ENCODE assay signal across 8 cellular contexts in the genomic region with DNA sequence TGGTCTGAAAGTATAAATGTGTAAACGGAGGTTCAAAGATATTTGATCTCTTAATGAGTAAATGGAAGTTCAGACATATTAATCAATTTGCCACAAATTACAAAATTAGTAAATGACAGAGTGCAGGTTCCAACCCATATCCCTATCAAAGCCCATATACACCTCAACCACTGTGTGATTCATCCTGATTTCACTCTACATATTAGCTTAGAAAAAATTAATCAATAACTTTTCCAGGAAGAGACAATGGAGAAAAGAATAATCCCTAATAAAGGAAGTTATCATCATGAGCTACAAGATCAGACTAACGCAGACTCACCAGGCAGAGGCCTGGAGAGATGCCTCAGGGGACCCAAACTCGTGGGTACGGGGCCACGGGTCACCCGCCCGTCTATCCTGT.
DNase-seq lines count a peak whose midpoint lies in the region; FAIRE-seq and TF ChIP-seq lines count a peak whose summit lies in the region.
"Not testable (repeated sequence)": the region's sequence is repeated elsewhere in the genome, so short reads cannot be mapped to it uniquely, and the experiment has no call there.

No MANE protein-coding gene starts in this region.

- H4K20me1 ChIP-seq in astrocyte (ENCODE audit: insufficient read depth, low read length); keratinocyte (ENCODE audit: control insufficient read depth, extremely low read depth, insufficient read depth, low read length): not testable (repeated sequence)

- H3K4ac ChIP-seq in neuronal stem cell (ENCODE audit: low read length): not testable (repeated sequence)

- dilution Hi-C loops in keratinocyte (cut with MboI; ENCODE audit: extremely low pct_ligation_motif_present, low sequenced_read_pairs): not testable (repeated sequence)

- H4K8ac ChIP-seq in neuronal stem cell (ENCODE audit: low read depth, low read length): not testable (repeated sequence)

- H2BK120ac ChIP-seq in neuronal stem cell (ENCODE audit: low read depth, low read length): not testable (repeated sequence)

- H3K14ac ChIP-seq in neuronal stem cell (ENCODE audit: low read length): not testable (repeated sequence)

- not testable (repeated sequence) for DNase-seq in AG10803 (ENCODE audit: low read depth); astrocyte (ENCODE audit: low read depth); keratinocyte (ENCODE audit: low read depth, low spot score); neuronal stem cell (ENCODE audit: low spot score)
- peak; percentile 18 for DNase-seq in epithelial cell of proximal tubule (ENCODE audit: low read depth)

- H3K4me3 ChIP-seq in AG10803 (ENCODE audit: low read length) (peak overlapping the region; percentile 82), HUES48 (ENCODE audit: low read depth, low read length) (peak overlapping the region; percentile 83), WI38 (ENCODE audit: low read depth, low read length) (peak overlapping the region; percentile 64), astrocyte (ENCODE audit: insufficient read depth, low read depth, low read length) (peak overlapping the region; percentile 89), epithelial cell of proximal tubule (ENCODE audit: low read depth, low read length) (peak overlapping the region; percentile 69), keratinocyte (ENCODE audit: control insufficient read depth in 2 of 3, extremely low read depth in 1 of 3, insufficient read depth in 2 of 3, low read depth in 1 of 3, low read length in 3 of 3) (peak overlapping the region in 2 of 3 experiments; percentile 61 to 76), neuronal stem cell (ENCODE audit: low read length in 2 of 2) (peak overlapping the region in 1 of 2 donors; percentile 87), stomach smooth muscle (ENCODE audit: low read length in 2 of 2) (peak overlapping the region; percentile 77 to 81)

- H2BK15ac ChIP-seq in neuronal stem cell (ENCODE audit: low read length): not testable (repeated sequence)

- not testable (repeated sequence) for H3K27me3 ChIP-seq in HUES48 (ENCODE audit: control insufficient read depth, insufficient read depth, low read length); astrocyte (ENCODE audit: insufficient read depth, low read length); keratinocyte (ENCODE audit: control insufficient read depth, extremely low read depth, insufficient read depth, low read length); neuronal stem cell (ENCODE audit: control insufficient read depth in 3 of 3, insufficient read depth in 3 of 3, low read depth in 1 of 3, low read length in 3 of 3); stomach smooth muscle (ENCODE audit: control insufficient read depth in 1 of 2, insufficient read depth in 2 of 2, low read length in 2 of 2)

- TF ChIP-seq CTCF in AG10803 (conservative IDR thresholded peaks at IDR 0.05; ENCODE audit: low read length); WI38 (IDR thresholded peaks at IDR 0.05; ENCODE audit: low read depth, low read length); astrocyte (IDR thresholded peaks at IDR 0.05; ENCODE audit: insufficient read depth, low read depth, low read length); epithelial cell of proximal tubule (conservative IDR thresholded peaks at IDR 0.05; ENCODE audit: low read depth, low read length); keratinocyte (optimal IDR thresholded peaks at IDR 0.05 in 1 of 3, IDR thresholded peaks at IDR 0.05 in 1 of 3, conservative IDR thresholded peaks at IDR 0.05 in 1 of 3; ENCODE audit: extremely low read depth in 1 of 3, insufficient read depth in 2 of 3, low read length in 3 of 3): not testable (repeated sequence)

- H2BK12ac ChIP-seq in neuronal stem cell (ENCODE audit: low read length): not testable (repeated sequence)

- H3K79me1 ChIP-seq in neuronal stem cell (ENCODE audit: low read depth, low read length): not testable (repeated sequence)

- H3K36me3 ChIP-seq in HUES48 (ENCODE audit: control insufficient read depth, insufficient read depth, low read length); astrocyte (ENCODE audit: insufficient read depth, low read length); keratinocyte (ENCODE audit: control insufficient read depth in 2 of 2, extremely low read depth in 1 of 2, insufficient read depth in 2 of 2, low read length in 2 of 2); neuronal stem cell (replicated peaks in 1 of 2; ENCODE audit: control insufficient read depth in 2 of 2, insufficient read depth in 2 of 2, low read length in 2 of 2); stomach smooth muscle (ENCODE audit: control insufficient read depth in 2 of 2, insufficient read depth in 2 of 2, low read length in 2 of 2): not testable (repeated sequence)

- H3K79me2 ChIP-seq in astrocyte (ENCODE audit: insufficient read depth, low read length): peaks cover 26% of the 10 kb centered on the region
- H3K79me2 ChIP-seq in keratinocyte (ENCODE audit: control insufficient read depth, insufficient read depth, low read length): not testable (repeated sequence)

- H2AK5ac ChIP-seq in neuronal stem cell (ENCODE audit: low read depth, low read length): not testable (repeated sequence)

- not testable (repeated sequence) for H3K36me3 Mint-ChIP-seq in astrocyte (ENCODE audit: low read depth, unreplicated experiment)

- H3K9me3 Mint-ChIP-seq in astrocyte (ENCODE audit: unreplicated experiment): not testable (repeated sequence)

- H3K9ac ChIP-seq in HUES48 (ENCODE audit: low read depth, low read length) (peak overlapping the region; percentile 66; the same call in 1 of the 2 replicates), astrocyte (ENCODE audit: low read length) (peak overlapping the region; percentile 89), keratinocyte (ENCODE audit: control insufficient read depth, extremely low read depth, insufficient read depth, low read length) (peak overlapping the region; percentile 65), neuronal stem cell (ENCODE audit: low read depth, low read length, poor library complexity) (peak overlapping the region; percentile 21), stomach smooth muscle (ENCODE audit: low read length in 2 of 2) (peak overlapping the region; percentile 64 to 70)

- not testable (repeated sequence) for H3K4me1 Mint-ChIP-seq in astrocyte (ENCODE audit: low read depth, unreplicated experiment)

- H3K4me1 ChIP-seq in HUES48 (ENCODE audit: control insufficient read depth, insufficient read depth, low read length); astrocyte (ENCODE audit: insufficient read depth, low read length); keratinocyte (ENCODE audit: control insufficient read depth, extremely low read depth, insufficient read depth, low read length); neuronal stem cell (ENCODE audit: control insufficient read depth in 2 of 2, insufficient read depth in 1 of 2, low read depth in 1 of 2, low read length in 2 of 2); stomach smooth muscle (ENCODE audit: control insufficient read depth, insufficient read depth, low read length): not testable (repeated sequence)

- H3K9me1 ChIP-seq in keratinocyte (ENCODE audit: control insufficient read depth, extremely low read depth, insufficient read depth, low read length): not testable (repeated sequence)

- not testable (repeated sequence) for H2BK5ac ChIP-seq in neuronal stem cell (ENCODE audit: low read length)

- not testable (repeated sequence) for H3K27me3 Mint-ChIP-seq in astrocyte (ENCODE audit: low read depth, unreplicated experiment)

- H3K4me2 ChIP-seq in astrocyte (ENCODE audit: low read length) (peak overlapping the region; percentile 83), neuronal stem cell (ENCODE audit: insufficient read depth, low read length, poor library complexity, severe bottlenecking) (peak overlapping the region; percentile 25)
- not testable (repeated sequence) for H3K4me2 ChIP-seq in keratinocyte (ENCODE audit: control insufficient read depth, extremely low read depth, insufficient read depth, low read depth, low read length)

- not testable (repeated sequence) for H3K27ac ChIP-seq in HUES48 (ENCODE audit: low read depth, low read length); keratinocyte (ENCODE audit: control insufficient read depth, insufficient read depth, low read length); neuronal stem cell (replicated peaks; ENCODE audit: low read length); stomach smooth muscle (ENCODE audit: low read length)
- peak overlapping the region; percentile 86 for H3K27ac ChIP-seq in astrocyte (ENCODE audit: low read depth, low read length)

- not testable (repeated sequence) for FAIRE-seq in astrocyte (lab: Jason Lieb, UNC); keratinocyte (lab: Jason Lieb, UNC)

- H2AFZ ChIP-seq in astrocyte (ENCODE audit: low read depth, low read length) (peak overlapping the region; percentile 87), keratinocyte (ENCODE audit: control insufficient read depth, low read length) (peak overlapping the region; percentile 86)
- H2AFZ ChIP-seq in neuronal stem cell (ENCODE audit: low read length): not testable (repeated sequence)

- peak overlapping the region; percentile 72 for H3K27ac Mint-ChIP-seq in astrocyte (ENCODE audit: unreplicated experiment)

- H3K9me3 ChIP-seq in HUES48 (ENCODE audit: control insufficient read depth, insufficient read depth, low read length); astrocyte (ENCODE audit: insufficient read depth, low read depth, low read length); keratinocyte (ENCODE audit: control insufficient read depth, low read depth, low read length); neuronal stem cell (replicated peaks in 1 of 2; ENCODE audit: control insufficient read depth in 2 of 2, insufficient read depth in 1 of 2, low read depth in 1 of 2, low read length in 2 of 2); stomach smooth muscle (ENCODE audit: control insufficient read depth in 2 of 2, low read length in 2 of 2): not testable (repeated sequence)

- not testable (repeated sequence) for H3K18ac ChIP-seq in neuronal stem cell (ENCODE audit: low read length)

- not testable (repeated sequence) for H4K91ac ChIP-seq in neuronal stem cell (ENCODE audit: low read depth, low read length, poor library complexity)

- no CpG with 5 or more reads among the region's 7 CpGs for WGBS in neuronal stem cell (ENCODE audit: extremely low coverage in 2 of 2, insufficient read length in 2 of 2, insufficient replicate concordance in 1 of 2), 2 donors

- H3K4me3 Mint-ChIP-seq in astrocyte (ENCODE audit: unreplicated experiment): peak overlapping the region; percentile 95

- H3K23ac ChIP-seq in neuronal stem cell (ENCODE audit: low read depth, low read length, poor library complexity): not testable (repeated sequence)

Comparison
In these comparisons a context has a peak if more than half of its experiments do, and no peak if none do; other contexts are left out.
1. H3K9ac ChIP-seq: peak in every context shown above with its lines; median percentile 89 in astrocyte; 67 in stomach smooth muscle; 66 in HUES48; 65 in keratinocyte; 21 in neuronal stem cell.